ENCODE assay signal across 19 cellular contexts in the genomic region with DNA sequence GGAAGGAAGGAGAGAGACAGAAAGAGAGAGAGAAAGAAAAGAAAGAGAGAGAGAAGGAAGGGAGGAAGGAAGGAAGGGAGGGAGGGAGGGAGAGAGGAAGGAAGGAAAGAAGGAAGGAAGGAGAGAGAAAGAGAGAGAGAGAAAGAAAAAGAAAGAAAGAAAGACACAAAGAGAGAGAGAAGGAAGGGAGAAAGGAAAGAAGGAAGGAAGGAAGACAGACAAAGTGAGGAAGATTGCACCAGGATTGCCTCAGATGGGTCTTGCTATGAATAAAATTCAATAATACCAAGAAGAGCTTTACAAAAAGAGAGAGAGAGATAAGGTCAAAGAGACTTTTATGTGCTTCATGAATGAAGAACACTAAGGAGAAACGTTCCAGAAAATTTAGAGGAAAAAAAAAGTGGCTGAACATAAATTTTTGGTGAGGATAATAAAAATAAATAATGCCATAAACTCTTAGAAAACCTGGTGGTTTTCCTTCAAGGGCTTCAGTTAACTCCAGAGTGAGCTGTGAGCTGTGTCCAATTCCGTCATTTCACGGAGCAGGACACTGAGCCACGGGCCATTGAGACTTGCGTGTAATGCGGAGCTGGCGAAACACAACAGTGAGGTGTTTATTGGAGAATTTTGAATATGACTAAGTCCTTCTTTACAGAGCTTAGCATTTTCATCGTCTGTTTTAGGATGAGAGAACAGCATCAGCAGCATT.
DNase-seq lines count a peak whose midpoint lies in the region; ATAC-seq and TF ChIP-seq lines count a peak whose summit lies in the region.
"Had no signal": no experiment of that assay in that cellular context is flagged by ENCODE, and none has a peak within 500 bp of the region (broad histone marks: within the 10 kb centered on the region; RNA-seq: fewer than 3 reads in every experiment).

No MANE protein-coding gene starts in this region.

- H3K27me3 Mint-ChIP-seq in activated CD4-positive, alpha-beta T cell treated with anti-CD3 and anti-CD28 coated beads, Interleukin-2, amount 10 ng/mL, durations not matched to agents 24 days and 14 days = peaks cover 46% of the 10 kb centered on the region
- H3K27me3 Mint-ChIP-seq in brain = peaks cover 10% of the 10 kb centered on the region
- peaks cover 27% of the 10 kb centered on the region for H3K27me3 Mint-ChIP-seq in neural progenitor cell (ENCODE audit: insufficient read depth, low read depth)

- H3K36me3 ChIP-seq in KMS-11 (ENCODE audit: insufficient read depth) (no peaks in the 10 kb centered on the region), neural progenitor cell (no peaks in the 10 kb centered on the region), hepatocyte (replicated peaks; ENCODE audit: insufficient read depth, low read depth) (no peaks in the 10 kb centered on the region)
- H3K36me3 ChIP-seq: colonic mucosa, SJSA1 had no signal

- H3K4me1 Mint-ChIP-seq in activated CD4-positive, alpha-beta T cell treated with anti-CD3 and anti-CD28 coated beads, Interleukin-2, amount 10 ng/mL, durations not matched to agents 24 days and 14 days = peaks cover 65% of the 10 kb centered on the region
- H3K4me1 Mint-ChIP-seq in brain (peaks cover 90% of the 10 kb centered on the region), neural progenitor cell (peaks cover 66% of the 10 kb centered on the region)

- peaks cover 79% of the 10 kb centered on the region for H3K4me1 ChIP-seq in KMS-11 (ENCODE audit: low read depth, poor library complexity, severe bottlenecking)
- H3K4me1 ChIP-seq in neural progenitor cell = peaks cover 27% of the 10 kb centered on the region
- H3K4me1 ChIP-seq in hepatocyte (ENCODE audit: insufficient read depth) = peaks cover 12% of the 10 kb centered on the region
- H3K4me1 ChIP-seq: colonic mucosa had no signal

- no peak overlapping the region for H3K9ac ChIP-seq in KMS-11
- no peak overlapping the region for H3K9ac ChIP-seq in neural progenitor cell

- H3K9me3 Mint-ChIP-seq in activated CD4-positive, alpha-beta T cell treated with anti-CD3 and anti-CD28 coated beads, Interleukin-2, amount 10 ng/mL, durations not matched to agents 24 days and 14 days = no peaks in the 10 kb centered on the region
- H3K9me3 Mint-ChIP-seq in brain (peaks cover 0 to 2% (median 0%) of the 10 kb centered on the region in 5 experiments), neural progenitor cell (no peaks in the 10 kb centered on the region)
- H3K9me3 Mint-ChIP-seq: stimulated activated naive B cell treated with anti-CD40 and anti-IgM and Interleukin-4, amounts not matched to agents 10 μg/mL and 1 μg/mL and 100 μg/mL, for 72 hours had no signal

- H3K27me3 ChIP-seq in KMS-11 (ENCODE audit: insufficient read depth, low read depth) (no peaks in the 10 kb centered on the region), neural progenitor cell (no peaks in the 10 kb centered on the region), hepatocyte (no peaks in the 10 kb centered on the region)

- no peaks in the 10 kb centered on the region for H3K36me3 Mint-ChIP-seq in activated CD4-positive, alpha-beta T cell treated with anti-CD3 and anti-CD28 coated beads, Interleukin-2, amount 10 ng/mL, durations not matched to agents 24 days and 14 days (ENCODE audit: low read depth)
- H3K36me3 Mint-ChIP-seq in brain (no peaks in the 10 kb centered on the region), neural progenitor cell (no peaks in the 10 kb centered on the region)
- H3K36me3 Mint-ChIP-seq: stimulated activated naive B cell treated with anti-CD40 and anti-IgM and Interleukin-4, amounts not matched to agents 10 μg/mL and 1 μg/mL and 100 μg/mL, for 72 hours had no signal

- peak overlapping the region; percentile 13; the same call in 1 of the 2 replicates for H3K4me2 ChIP-seq in KMS-11
- no peak overlapping the region for H3K4me2 ChIP-seq in neural progenitor cell
- H3K4me2 ChIP-seq in hepatocyte = no peak overlapping the region
- H3K4me2 ChIP-seq: PC-9 had no signal

- TF ChIP-seq CTCF in KMS-11 (conservative IDR thresholded peaks at IDR 0.05; ENCODE audit: low read depth, low read length) = no peak
- no peak for TF ChIP-seq CTCF in brain (conservative IDR thresholded peaks at IDR 0.05)
- TF ChIP-seq CTCF in neural progenitor cell (IDR thresholded peaks at IDR 0.05) = no peak
- no peak for TF ChIP-seq CTCF in hepatocyte (IDR thresholded peaks at IDR 0.05; ENCODE audit: poor library complexity)

- no peak overlapping the region for H3K4me3 Mint-ChIP-seq in activated CD4-positive, alpha-beta T cell treated with anti-CD3 and anti-CD28 coated beads, Interleukin-2, amount 10 ng/mL, durations not matched to agents 24 days and 14 days
- peak overlapping the region in 3 of 5 experiments; percentile 1 to 82 (median 34) for H3K4me3 Mint-ChIP-seq in brain
- H3K4me3 Mint-ChIP-seq in neural progenitor cell = no peak overlapping the region
- H3K4me3 Mint-ChIP-seq: stimulated activated naive B cell treated with anti-CD40 and anti-IgM and Interleukin-4, amounts not matched to agents 10 μg/mL and 1 μg/mL and 100 μg/mL, for 72 hours had no signal

- H3K9me3 ChIP-seq in neural progenitor cell (ENCODE audit: low read depth) (no peaks in the 10 kb centered on the region), hepatocyte (ENCODE audit: low read depth) (no peaks in the 10 kb centered on the region)
- H3K9me3 ChIP-seq: colonic mucosa, SJSA1 had no signal

- no peaks in the 10 kb centered on the region for H3F3A ChIP-seq in neural progenitor cell (ENCODE audit: low read depth)

- no peaks in the 10 kb centered on the region for H3K79me2 ChIP-seq in KMS-11 (ENCODE audit: insufficient read depth, low read depth)
- no peaks in the 10 kb centered on the region for H3K79me2 ChIP-seq in neural progenitor cell (ENCODE audit: low read depth)
- H3K79me2 ChIP-seq in hepatocyte = no peaks in the 10 kb centered on the region

- H2AFZ ChIP-seq in KMS-11 (ENCODE audit: low read depth) = no peak overlapping the region
- no peak overlapping the region for H2AFZ ChIP-seq in neural progenitor cell (replicated peaks)
- H2AFZ ChIP-seq in hepatocyte = no peak overlapping the region
- H2AFZ ChIP-seq: PC-9 had no signal

- no peaks in the 10 kb centered on the region for H3K9me2 ChIP-seq in hepatocyte (replicated peaks; ENCODE audit: insufficient read depth)

- intact Hi-C loops in activated CD4-positive, alpha-beta T cell treated with anti-CD3 and anti-CD28 coated beads, Interleukin-2, amount 10 ng/mL, durations not matched to agents 24 days and 14 days (cut with micrococcal nuclease) = loop anchor here (10.0 kb wide), 1 partner anchor 221 kb away; no protein-coding TSS in a partner anchor

- 77% methylated on average over 8 of the region's 8 CpGs for WGBS in hepatocyte (ENCODE audit: low lambda C conversion rate, missing lambda C conversion rate)

- H3K27ac Mint-ChIP-seq in activated CD4-positive, alpha-beta T cell treated with anti-CD3 and anti-CD28 coated beads, Interleukin-2, amount 10 ng/mL, durations not matched to agents 24 days and 14 days = peak overlapping the region; percentile 36
- peak overlapping the region in 4 of 5 experiments; percentile 84 to 100 (median 91) for H3K27ac Mint-ChIP-seq in brain
- H3K27ac Mint-ChIP-seq in neural progenitor cell = peak overlapping the region; percentile 28
- H3K27ac Mint-ChIP-seq: stimulated activated naive B cell treated with anti-CD40 and anti-IgM and Interleukin-4, amounts not matched to agents 10 μg/mL and 1 μg/mL and 100 μg/mL, for 72 hours had no signal

- H4K20me1 ChIP-seq in KMS-11 (ENCODE audit: insufficient read depth) (no peaks in the 10 kb centered on the region), neural progenitor cell (ENCODE audit: low read depth) (no peaks in the 10 kb centered on the region), hepatocyte (ENCODE audit: insufficient read depth, poor library complexity, severe bottlenecking) (no peaks in the 10 kb centered on the region)

- ATAC-seq in GM18907 (IDR thresholded peaks at IDR 0.05; ENCODE audit: unreplicated experiment) = no peak
- ATAC-seq: stimulated activated naive B cell treated with anti-CD40 and anti-IgM and Interleukin-4, amounts not matched to agents 10 μg/mL and 1 μg/mL and 100 μg/mL, for 72 hours had no signal

- H3K27ac ChIP-seq in KMS-11 (peak overlapping the region; percentile 77; the same call in 1 of the 2 replicates), neural progenitor cell (no peak overlapping the region), hepatocyte (no peak overlapping the region)
- H3K27ac ChIP-seq: colonic mucosa, PC-9, SJSA1 had no signal

- no peak for DNase-seq in activated CD4-positive, alpha-beta T cell treated with anti-CD3 and anti-CD28 coated beads, Interleukin-2, amount 10 ng/mL, durations not matched to agents 24 days and 14 days
- DNase-seq in activated CD4-positive, alpha-beta T cell treated with anti-CD3 and anti-CD28 coated beads for 1 hour = no peak
- DNase-seq in neural progenitor cell (ENCODE audit: low spot score) (no peak), hepatocyte (ENCODE audit: low spot score) (no peak), DMS 273 (lab: John Stamatoyannopoulos, UW; ENCODE audit: unreplicated experiment) (no peak)
- DNase-seq: ACHN; activated CD4-positive, alpha-beta T cell treated with anti-CD3 and anti-CD28 coated beads for 4 hours; activated naive CD4-positive, alpha-beta T cell; midbrain; NCI-H2107; occipital lobe; PC-9; stimulated activated naive B cell treated with anti-CD40 and anti-IgM and Interleukin-4, amounts not matched to agents 10 μg/mL and 1 μg/mL and 100 μg/mL, for 72 hours; T1000 had no signal

- H3K4me3 ChIP-seq in KMS-11 (IDR thresholded peaks at IDR 0.05; ENCODE audit: insufficient read depth, low read depth, low read length) (no peak overlapping the region), neural progenitor cell (no peak overlapping the region), hepatocyte (no peak overlapping the region)
- H3K4me3 ChIP-seq: colonic mucosa, PC-9, SJSA1 had no signal

Comparison
In these comparisons a context has a peak if more than half of its experiments do, and no peak if none do; other contexts are left out.
1. H3K27ac Mint-ChIP-seq: peak in every context shown above with its lines; median percentile 91 in brain; 36 in activated CD4-positive, alpha-beta T cell treated with anti-CD3 and anti-CD28 coated beads, Interleukin-2, amount 10 ng/mL, durations not matched to agents 24 days and 14 days; 28 in neural progenitor cell.
2. H3K4me3 Mint-ChIP-seq: peak in brain (3 of 5); none in activated CD4-positive, alpha-beta T cell treated with anti-CD3 and anti-CD28 coated beads, Interleukin-2, amount 10 ng/mL, durations not matched to agents 24 days and 14 days (single experiment) and neural progenitor cell (single experiment).